In the genomic region with DNA sequence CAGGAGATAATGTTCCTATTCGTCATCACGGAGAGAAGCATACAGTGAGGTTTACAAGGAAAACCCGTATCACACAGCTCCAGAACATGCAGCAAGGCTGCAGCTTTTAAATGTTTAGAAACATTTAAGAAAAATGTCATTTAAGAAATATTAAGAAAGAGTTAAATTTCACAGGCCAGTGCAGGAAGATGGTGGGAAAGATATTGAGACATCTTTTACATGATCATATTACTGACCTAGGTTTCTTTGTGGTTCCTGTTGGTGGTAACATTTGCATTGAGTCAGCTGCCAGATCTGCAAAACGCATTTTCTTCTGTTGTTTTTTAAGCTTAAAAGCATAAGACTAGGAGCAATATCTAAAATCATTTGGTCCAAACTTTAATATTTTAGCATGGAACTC, we compare ENCODE assay signal across 23 cellular contexts. TPM values are rescaled to one million over a fixed set of nuclear protein-coding genes. Genes with fewer than 3 reads are reported as not detected.
DNase-seq lines count a peak whose midpoint lies in the region; FAIRE-seq and TF ChIP-seq lines count a peak whose summit lies in the region.
"Had no signal": no experiment of that assay in that cellular context is flagged by ENCODE, and none has a peak within 500 bp of the region (broad histone marks: within the 10 kb centered on the region; RNA-seq: fewer than 3 reads in every experiment).

No MANE protein-coding gene starts in this region.

- H3K27ac ChIP-seq in WERI-Rb-1 (no peak overlapping the region), stomach (no peak overlapping the region)
- H3K27ac ChIP-seq: BLaER1, epithelial cell of prostate, PC-9 had no signal

- peaks cover 0 to 25% (median 11%) of the 10 kb centered on the region in 4 donors for H3K4me1 ChIP-seq in stomach
- H3K4me1 ChIP-seq: BLaER1 had no signal

- H3K36me3 ChIP-seq in bronchial epithelial cell (ENCODE audit: control insufficient read depth, insufficient read depth, low read length) (no peaks in the 10 kb centered on the region), WERI-Rb-1 (no peaks in the 10 kb centered on the region), H7 (replicated peaks; ENCODE audit: control insufficient read depth, insufficient read depth, low read length) (no peaks in the 10 kb centered on the region), stomach (no peaks in the 10 kb centered on the region)
- H3K36me3 ChIP-seq: BLaER1 had no signal

- DNase-seq in SIG-M5 treated with dmso at 0.1 percent for 504 hours (lab: John Stamatoyannopoulos, UW; ENCODE audit: unreplicated experiment) (peak; percentile 21), SIG-M5 (lab: John Stamatoyannopoulos, UW) (no peak), OCI-M1 (lab: John Stamatoyannopoulos, UW) (peak; percentile 25), bronchial epithelial cell (ENCODE audit: low read depth) (peak; percentile 18), skeletal muscle cell (ENCODE audit: low read depth) (peak; percentile 60), WERI-Rb-1 (no peak), H7 (no peak), stomach (no peak)
- DNase-seq: activated T-cell treated with anti-CD3 and anti-CD28 coated beads, Interleukin-2, amount 50 U/mL, for 48 hours; dorsolateral prefrontal cortex; NCI-H1048; NCI-H2107; NCI-H524 treated with DMSO at 0.1 percent for 48 hours; SK-N-SH; stimulated activated CD4-positive, alpha-beta T cell treated with anti-CD3 and anti-CD28 coated beads, Interleukin-4, amount 100 ng/mL, for 24 hours had no signal

- H3K27me3 ChIP-seq in bronchial epithelial cell (ENCODE audit: control insufficient read depth, insufficient read depth, low read length), result no peaks in the 10 kb centered on the region
- H3K27me3 ChIP-seq in WERI-Rb-1 (ENCODE audit: insufficient read depth, low read depth, severe bottlenecking), result no peaks in the 10 kb centered on the region
- H3K27me3 ChIP-seq in H7 (ENCODE audit: control insufficient read depth, insufficient read depth, low read length), result no peaks in the 10 kb centered on the region
- no peaks in the 10 kb centered on the region for H3K27me3 ChIP-seq in stomach
- H3K27me3 ChIP-seq: BLaER1, dorsolateral prefrontal cortex had no signal

- no peak for TF ChIP-seq EP300 in stomach (IDR thresholded peaks at IDR 0.05)

- 66 to 85% (median 74%) methylated on average over 4 of the region's 4 CpGs for WGBS in stomach, 5 donors

- intact Hi-C loops in stomach (cut with DNase I; ENCODE audit: low total_unique reads), result loop anchor here (5.0 to 10.0 kb wide), 2 partner anchors 179 to 493 kb away; no protein-coding TSS in a partner anchor

- FAIRE-seq in bronchial epithelial cell (lab: Jason Lieb, UNC), result no peak
- FAIRE-seq: G401.6, H54, urothelium cell line had no signal

- H3K9me3 ChIP-seq in WERI-Rb-1 (ENCODE audit: severe bottlenecking), result no peaks in the 10 kb centered on the region
- H3K9me3 ChIP-seq in stomach, result no peaks in the 10 kb centered on the region
- H3K9me3 ChIP-seq: BLaER1, SK-N-SH had no signal

- no peak for TF ChIP-seq POLR2A in stomach (IDR thresholded peaks at IDR 0.05)

- H3K4me3 ChIP-seq in bronchial epithelial cell (ENCODE audit: low read depth, low read length) (no peak overlapping the region), skeletal muscle cell (ENCODE audit: low read depth, low read length) (no peak overlapping the region), WERI-Rb-1 (ENCODE audit: low read depth, low read length) (no peak overlapping the region), H7 (ENCODE audit: insufficient read depth, low read depth, low read length) (no peak overlapping the region), stomach (no peak overlapping the region)
- H3K4me3 ChIP-seq: BLaER1, dorsolateral prefrontal cortex, PC-9 had no signal

- TF ChIP-seq CTCF in bronchial epithelial cell (IDR thresholded peaks at IDR 0.05; ENCODE audit: insufficient read depth, low read length, severe bottlenecking) (no peak), WERI-Rb-1 (IDR thresholded peaks at IDR 0.05; ENCODE audit: low read depth, low read length) (no peak), stomach (IDR thresholded peaks at IDR 0.05) (no peak)

RNA-seq across cellular contexts. Expression of a gene that starts 44.9 kb away (rescaled TPM):
- total RNA-seq in bronchial epithelial cell (0.13 TPM in 1 of 2 replicates, not detected in the other), stomach (under 1 TPM in 1 of 5 donors, not detected in 4; 0.37 TPM)
- total RNA-seq in H7 (2014; rRNA removed; shearing (Covaris generic)), result 2.4 and 3.9 TPM in 2 replicates
- polyA plus RNA-seq in stomach, result under 1 TPM in 1 of 3 donors, not detected in 2; 0.33 TPM
- total RNA-seq: A172, PC-9, pulmonary artery endothelial cell had no signal
- polyA plus RNA-seq: SK-N-SH had no signal

Comparison
In these comparisons a context has a peak if more than half of its experiments do, and no peak if none do; other contexts are left out.
1. DNase-seq: peak in SIG-M5 treated with dmso at 0.1 percent for 504 hours (single experiment), OCI-M1 (single experiment), bronchial epithelial cell (single experiment) and skeletal muscle cell (single experiment); none in SIG-M5 (single experiment), WERI-Rb-1 (single experiment), H7 (single experiment) and stomach (single experiment).